ENCODE assay signal across 8 cellular contexts in genomic region chr19:34999498-35000337, GRCh38.
DNase-seq lines count a peak whose midpoint lies in the region; ATAC-seq and TF ChIP-seq lines count a peak whose summit lies in the region.

TSS of gene GRAMD1A (plus strand) at chr19:35000323. CDS start at chr19:35000479, 156 bp downstream.

- DNase-seq in NCI-H2227 treated with DMSO at 0.1 percent for 48 hours (lab: John Stamatoyannopoulos, UW) (peak; percentile 99), cerebellar nuclear complex (lab: John Stamatoyannopoulos, UW) (peak; percentile 21 to 35), kidney glomerular epithelial cell (lab: John Stamatoyannopoulos, UW) (peak; percentile 63), cortex of kidney (lab: John Stamatoyannopoulos, UW) (no peak)
- peak; percentile 54 to 69 for DNase-seq in stimulated activated CD4-positive, alpha-beta T cell treated with anti-CD3 and anti-CD28 coated beads, Interleukin-15, amount 100 ng/mL, for 48 hours (ENCODE audit: low read depth in 2 of 2)

- peak within 1 kb of the TSS; percentile 85 for H3K4me3 ChIP-seq in GM12875 (ENCODE audit: low read depth, low read length)

- no peak for TF ChIP-seq CTCF in GM12875 (IDR thresholded peaks at IDR 0.05; ENCODE audit: borderline replicate concordance, insufficient read depth, low read depth, low read length)

- peak; percentile 66 for ATAC-seq in HG02885 (IDR thresholded peaks at IDR 0.05; ENCODE audit: poor library complexity, unreplicated experiment)
- peak; percentile 63 to 66 for ATAC-seq in activated CD4-positive, CD25-positive, alpha-beta regulatory T cell treated with anti-CD3 and anti-CD28 coated beads, Interleukin-2, amount 50 U/mL, for 24 hours
